Comparison of ENCODE assay signal across 23 cellular contexts in genomic region chrX:153492153-153492454, GRCh38. TPM values are rescaled to one million over a fixed set of nuclear protein-coding genes. Genes with fewer than 3 reads are reported as not detected.
DNase-seq lines count a peak whose midpoint lies in the region; ATAC-seq, FAIRE-seq and TF ChIP-seq lines count a peak whose summit lies in the region.
"Had no signal": no experiment of that assay in that cellular context is flagged by ENCODE, and none has a peak within 500 bp of the region (broad histone marks: within the 10 kb centered on the region; RNA-seq: fewer than 3 reads in every experiment).

No MANE protein-coding gene starts in this region.

- POLR2A ChIA-PET in A673 (lab: Charles Lee; ENCODE audit: low non-redundant PET), result interaction anchor here (0.6 kb wide), 1 partner anchor 27 kb away, joined by 3 read pairs; no protein-coding TSS in a partner anchor
- POLR2A ChIA-PET in endothelial cell of umbilical vein (lab: Charles Lee), result interaction anchor here (0.7 to 1.7 kb wide), 3 partner anchors 15 to 20 kb away, joined by 4 to 12 read pairs (median 7); no protein-coding TSS in a partner anchor
- POLR2A ChIA-PET in T-cell (lab: Charles Lee), result no interaction called here

- dilution Hi-C loops in endothelial cell of umbilical vein (cut with MboI; ENCODE audit: extremely low pct_ligation_motif_present, low sequenced_read_pairs), result no loop called here

- H3K4me1 ChIP-seq in A673 (ENCODE audit: insufficient read depth, low read length, poor library complexity, severe bottlenecking), result peaks cover 39% of the 10 kb centered on the region
- H3K4me1 ChIP-seq in BLaER1 treated with 17β-estradiol and CSF1 and Interleukin-3, amounts not matched to agents 10 nM and 100 nM, result peaks cover 36 to 94% (median 92%) of the 10 kb centered on the region in 10 experiments
- peaks cover 55% of the 10 kb centered on the region for H3K4me1 ChIP-seq in endothelial cell of umbilical vein (ENCODE audit: control insufficient read depth, extremely low read depth, insufficient read depth, low read length)
- no peaks in the 10 kb centered on the region for H3K4me1 ChIP-seq in small intestine (ENCODE audit: control insufficient read depth in 2 of 2, insufficient read depth in 1 of 2, low read depth in 1 of 2, low read length in 1 of 2)

- no peak for TF ChIP-seq POLR2A in endothelial cell of umbilical vein (IDR thresholded peaks at IDR 0.05; ENCODE audit: low read depth, low read length)

- WGBS in small intestine, 3 donors, result 13 to 51% (median 43%) methylated on average over 4 to 8 of the region's 8 CpGs

- no peaks in the 10 kb centered on the region for H3K36me3 Mint-ChIP-seq in T-cell

- H4K20me1 ChIP-seq in BLaER1 treated with 17β-estradiol and CSF1 and Interleukin-3, amounts not matched to agents 10 nM and 100 nM, result peaks cover 0 to 75% (median 0%) of the 10 kb centered on the region in 11 experiments; a peak in 6 of 22 replicates
- H4K20me1 ChIP-seq in endothelial cell of umbilical vein (replicated peaks; ENCODE audit: control insufficient read depth, extremely low read depth, insufficient read depth, low read length), result no peaks in the 10 kb centered on the region

- in situ Hi-C loops in GM13976 (cut with MboI; ENCODE audit: low sequenced_read_pairs, unreplicated experiment), result no loop called here

- H3K9me1 ChIP-seq in endothelial cell of umbilical vein (replicated peaks; ENCODE audit: control insufficient read depth, extremely low read depth, insufficient read depth, low read length), result no peaks in the 10 kb centered on the region

- H3K27me3 Mint-ChIP-seq in T-cell, result peaks cover 2 to 4% of the 10 kb centered on the region in 2 donors
- H3K27me3 Mint-ChIP-seq: CD4-positive, alpha-beta T cell had no signal

- no peaks in the 10 kb centered on the region for H3K4me1 Mint-ChIP-seq in T-cell

- no peaks in the 10 kb centered on the region for H3K27me3 ChIP-seq in A673 (replicated peaks; ENCODE audit: insufficient read depth, low read depth, low read length, poor library complexity)
- peaks cover 0 to 79% (median 52%) of the 10 kb centered on the region in 11 experiments; a peak in 19 of 22 replicates for H3K27me3 ChIP-seq in BLaER1 treated with 17β-estradiol and CSF1 and Interleukin-3, amounts not matched to agents 10 nM and 100 nM
- no peaks in the 10 kb centered on the region for H3K27me3 ChIP-seq in endothelial cell of umbilical vein (ENCODE audit: control insufficient read depth in 2 of 2, insufficient read depth in 2 of 2, low read length in 2 of 2)
- no peaks in the 10 kb centered on the region for H3K27me3 ChIP-seq in small intestine (ENCODE audit: control insufficient read depth in 2 of 2, insufficient read depth in 2 of 2, low read length in 2 of 2)

- H3K9me3 ChIP-seq in A673 (ENCODE audit: low read depth, low read length, poor library complexity, severe bottlenecking) (no peaks in the 10 kb centered on the region), endothelial cell of umbilical vein (replicated peaks; ENCODE audit: control insufficient read depth, insufficient read depth, low read length) (no peaks in the 10 kb centered on the region), small intestine (ENCODE audit: control insufficient read depth, low read depth) (no peaks in the 10 kb centered on the region)
- H3K9me3 ChIP-seq in BLaER1 treated with 17β-estradiol and CSF1 and Interleukin-3, amounts not matched to agents 10 nM and 100 nM (replicated peaks in 1 of 11), result no peaks in the 10 kb centered on the region
- H3K9me3 ChIP-seq: Caco-2 had no signal

- FAIRE-seq in endothelial cell of umbilical vein (lab: Jason Lieb, UNC), result peak; percentile 87
- FAIRE-seq in small intestine (lab: Jason Lieb, UNC), result no peak
- FAIRE-seq: GM12878, HTR-8/SVneo, RCC 7860 had no signal

- no peak for DNase-seq in A673 (ENCODE audit: low spot score)
- no peak for DNase-seq in endothelial cell of umbilical vein (ENCODE audit: low read depth, low spot score)
- DNase-seq in small intestine, result peak; percentile 23
- DNase-seq in T-cell, result no peak
- DNase-seq in GM13976 (ENCODE audit: low spot score), result no peak
- DNase-seq: ACHN; Caco-2; CD4-positive, alpha-beta T cell; HCEC 1CT; NCI-H1092 treated with DMSO at 0.1 percent for 48 hours; NCI-H146; NCI-H2029 treated with DMSO at 0.1 percent for 48 hours; NCI-H446 treated with DMSO at 0.1 percent for 48 hours; NCI-H748 treated with DMSO at 0.1 percent for 48 hours; NK-92 treated with Interleukin-12 subunit alpha and Interleukin-12 subunit beta, amount 100 ng/mL, for 24 hours; SHP77 had no signal

- CTCF ChIA-PET in A673 (lab: Charles Lee), result interaction anchor here (0.7 to 1.8 kb wide), 3 partner anchors 11 to 31 kb away, joined by 3 to 6 read pairs (median 4); partner anchors contain the start of gene HAUS7
- CTCF ChIA-PET in endothelial cell of umbilical vein (lab: Charles Lee), result interaction anchor here (1.4 to 9.4 kb wide), 3 partner anchors 15 to 31 kb away, joined by 7 to 189 read pairs (median 13); partner anchors contain the start of gene HAUS7
- CTCF ChIA-PET in T-cell (lab: Charles Lee), result no interaction called here

- H3K27ac ChIP-seq in A673 (ENCODE audit: low read depth, low read length, poor library complexity, severe bottlenecking) (peak overlapping the region; percentile 76), endothelial cell of umbilical vein (ENCODE audit: insufficient read depth, low read depth, low read length) (peak overlapping the region; percentile 43), small intestine (ENCODE audit: low read depth in 1 of 2, low read length in 1 of 2) (no peak overlapping the region)
- peak overlapping the region in 7 of 11 experiments; percentile 30 to 81 (median 69); a peak in 13 of 22 replicates for H3K27ac ChIP-seq in BLaER1 treated with 17β-estradiol and CSF1 and Interleukin-3, amounts not matched to agents 10 nM and 100 nM

- no peak overlapping the region for H3K4me3 Mint-ChIP-seq in T-cell
- H3K4me3 Mint-ChIP-seq: CD4-positive, alpha-beta T cell; GM23338 had no signal

- ATAC-seq in HG03097 (IDR thresholded peaks at IDR 0.05; ENCODE audit: low FRiP score, unreplicated experiment) (no peak), T-cell (replicated peaks in 1 of 4) (no peak)
- ATAC-seq: GM12878, GM23338 had no signal

- H3K9ac ChIP-seq in BLaER1 treated with 17β-estradiol and CSF1 and Interleukin-3, amounts not matched to agents 10 nM and 100 nM, result peak overlapping the region in 7 of 11 experiments; percentile 47 to 73 (median 60); a peak in 13 of 22 replicates
- H3K9ac ChIP-seq in endothelial cell of umbilical vein (replicated peaks; ENCODE audit: extremely low read depth, insufficient read depth, low read length), result no peak overlapping the region

- H3K36me3 ChIP-seq in A673 (ENCODE audit: insufficient read depth, low read length, poor library complexity, severe bottlenecking), result no peaks in the 10 kb centered on the region
- H3K36me3 ChIP-seq in BLaER1 treated with 17β-estradiol and CSF1 and Interleukin-3, amounts not matched to agents 10 nM and 100 nM, result no peaks in the 10 kb centered on the region
- no peaks in the 10 kb centered on the region for H3K36me3 ChIP-seq in endothelial cell of umbilical vein (ENCODE audit: control insufficient read depth in 2 of 2, extremely low read depth in 1 of 2, insufficient read depth in 2 of 2, low read length in 2 of 2)
- no peaks in the 10 kb centered on the region for H3K36me3 ChIP-seq in small intestine (ENCODE audit: control insufficient read depth in 2 of 2, insufficient read depth in 2 of 2, low read length in 2 of 2)

- no peak for TF ChIP-seq CTCF in A673 (conservative IDR thresholded peaks at IDR 0.05; ENCODE audit: low read depth, low read length)
- TF ChIP-seq CTCF in endothelial cell of umbilical vein (IDR thresholded peaks at IDR 0.05; ENCODE audit: extremely low read depth in 1 of 2, insufficient read depth in 1 of 2, low read depth in 1 of 2, low read length in 2 of 2), result no peak
- no peak for TF ChIP-seq CTCF in GM13976 (IDR thresholded peaks at IDR 0.05; ENCODE audit: borderline replicate concordance, control extremely low read depth, extremely low read depth, insufficient read depth, missing control alignments)

- peak overlapping the region; percentile 50 to 86 (median 76) for H3K4me2 ChIP-seq in BLaER1 treated with 17β-estradiol and CSF1 and Interleukin-3, amounts not matched to agents 10 nM and 100 nM
- H3K4me2 ChIP-seq in endothelial cell of umbilical vein (ENCODE audit: insufficient read depth, low read length), result no peak overlapping the region
- H3K4me2 ChIP-seq: GM23338 had no signal

- H3K9me3 Mint-ChIP-seq in T-cell, result no peaks in the 10 kb centered on the region
- H3K9me3 Mint-ChIP-seq: CD4-positive, alpha-beta T cell; GM23338 had no signal

- intact Hi-C loops in A673 (cut with micrococcal nuclease; ENCODE audit: unreplicated experiment), result no loop called here
- intact Hi-C loops in endothelial cell of umbilical vein (cut with micrococcal nuclease), result no loop called here

- no peak overlapping the region for H3K27ac Mint-ChIP-seq in T-cell
- H3K27ac Mint-ChIP-seq: CD4-positive, alpha-beta T cell; GM23338 had no signal

- no peak overlapping the region for H2AFZ ChIP-seq in endothelial cell of umbilical vein (ENCODE audit: low read depth, low read length)
- H2AFZ ChIP-seq: GM23338 had no signal

- BruUV-seq in A673 (replicated peaks; lab: Mats Ljungman, UMichigan) (no TSS peak), endothelial cell of umbilical vein (replicated peaks; lab: Mats Ljungman, UMichigan) (no TSS peak)

- peaks cover 13% of the 10 kb centered on the region for H3K79me2 ChIP-seq in endothelial cell of umbilical vein (ENCODE audit: control insufficient read depth, insufficient read depth, low read length)

- H3K4me3 ChIP-seq in A673 (ENCODE audit: low read depth, low read length, poor library complexity, severe bottlenecking), result no peak overlapping the region
- peak overlapping the region in 3 of 10 experiments; percentile 7 to 31 (median 13); a peak in 3 of 20 replicates for H3K4me3 ChIP-seq in BLaER1 treated with 17β-estradiol and CSF1 and Interleukin-3, amounts not matched to agents 10 nM and 100 nM
- H3K4me3 ChIP-seq in endothelial cell of umbilical vein (replicated peaks in 1 of 3; ENCODE audit: insufficient read depth in 1 of 3, low read depth in 1 of 3, low read length in 3 of 3), result no peak overlapping the region
- no peak overlapping the region for H3K4me3 ChIP-seq in small intestine (ENCODE audit: low read depth in 1 of 2, low read length in 2 of 2)
- H3K4me3 ChIP-seq: GM12878, GM23338 had no signal

RNA-seq across cellular contexts. Expression of gene BGN, which starts 2.7 kb away (rescaled TPM):
- total RNA-seq in A673 (2021), result 51.8 and 90.9 TPM in 2 replicates
- total RNA-seq in endothelial cell of umbilical vein, result 453 and 479 TPM in 2 replicates
- polyA plus RNA-seq in endothelial cell of umbilical vein, result 879 and 880 TPM in 2 replicates
- 626 and 746 TPM in 2 replicates for polyA plus RNA-seq in endothelial cell of umbilical vein (2011; cell fraction: cytosol; rRNA removed)
- 244 and 299 TPM in 2 replicates for polyA plus RNA-seq in endothelial cell of umbilical vein (2011; cell fraction: nucleus; rRNA removed)
- 316 and 701 TPM in 2 replicates for polyA plus RNA-seq in endothelial cell of umbilical vein (2012)
- 471 and 514 TPM in 2 replicates for polyA minus RNA-seq in endothelial cell of umbilical vein
- polyA minus RNA-seq in endothelial cell of umbilical vein (2011; cell fraction: cytosol; rRNA and poly(A)+ RNA removed), result not detected
- 104 and 164 TPM in 2 replicates for polyA minus RNA-seq in endothelial cell of umbilical vein (2011; cell fraction: nucleus; rRNA and poly(A)+ RNA removed)
- polyA plus RNA-seq in small intestine, result 10 to 100 TPM in 1 of 3 donors, 1 to 10 TPM in 2; 3.1 to 23.2 (median 7.8) TPM
- under 1 TPM in 3 of 5 donors, not detected in 2; 0.25 to 0.70 (median 0.30) TPM for total RNA-seq in T-cell
- total RNA-seq: CD4-positive, alpha-beta T cell; OCI-LY7 had no signal

RNA-seq across cellular contexts. Expression of gene HAUS7, which starts 21.7 kb away (rescaled TPM):
- 75.3 and 82.6 TPM in 2 replicates for total RNA-seq in A673 (2021)
- 30.6 and 46.4 TPM in 2 replicates for total RNA-seq in endothelial cell of umbilical vein
- 31.0 and 33.4 TPM in 2 replicates for polyA plus RNA-seq in endothelial cell of umbilical vein
- 28.1 and 34.5 TPM in 2 replicates for polyA plus RNA-seq in endothelial cell of umbilical vein (2011; cell fraction: cytosol; rRNA removed)
- 76.6 and 103 TPM in 2 replicates for polyA plus RNA-seq in endothelial cell of umbilical vein (2011; cell fraction: nucleus; rRNA removed)
- polyA plus RNA-seq in endothelial cell of umbilical vein (2012), result 23.4 and 27.4 TPM in 2 replicates
- 16.4 and 29.5 TPM in 2 replicates for polyA minus RNA-seq in endothelial cell of umbilical vein
- 34.5 TPM for polyA minus RNA-seq in endothelial cell of umbilical vein (2011; cell fraction: cytosol; rRNA and poly(A)+ RNA removed)
- 10.4 and 11.6 TPM in 2 replicates for polyA minus RNA-seq in endothelial cell of umbilical vein (2011; cell fraction: nucleus; rRNA and poly(A)+ RNA removed)
- 10 to 100 TPM; 22.4 to 30.8 (median 25.9) TPM for polyA plus RNA-seq in small intestine
- total RNA-seq in T-cell, result 10 to 100 TPM; 30.7 to 58.4 (median 48.6) TPM

RNA-seq across cellular contexts. Expression of gene ATP2B3, which starts 25.3 kb away (rescaled TPM):
- total RNA-seq in A673 (2021) (0.11 and 0.42 TPM in 2 replicates), endothelial cell of umbilical vein (0.07 and 0.16 TPM in 2 replicates), T-cell (under 1 TPM in 1 of 5 donors, not detected in 4; 0.13 TPM)
- polyA plus RNA-seq in endothelial cell of umbilical vein (0.01 and 0.02 TPM in 2 replicates), small intestine (under 1 TPM in 1 of 3 donors, not detected in 2; 0.36 TPM)
- 0.01 TPM in 1 of 2 replicates, not detected in the other for polyA plus RNA-seq in endothelial cell of umbilical vein (2011; cell fraction: cytosol; rRNA removed)
- polyA plus RNA-seq in endothelial cell of umbilical vein (2011; cell fraction: nucleus; rRNA removed), result 0.33 and 0.48 TPM in 2 replicates
- polyA plus RNA-seq in endothelial cell of umbilical vein (2012), result not detected in 2 replicates
- polyA minus RNA-seq in endothelial cell of umbilical vein, result not detected in 2 replicates
- not detected for polyA minus RNA-seq in endothelial cell of umbilical vein (2011; cell fraction: cytosol; rRNA and poly(A)+ RNA removed)
- 0.24 TPM in 1 of 2 replicates, not detected in the other for polyA minus RNA-seq in endothelial cell of umbilical vein (2011; cell fraction: nucleus; rRNA and poly(A)+ RNA removed)
- total RNA-seq: Caco-2; CD4-positive, alpha-beta T cell; GM12878; OCI-LY7 had no signal
- polyA plus RNA-seq: GM23338 had no signal

RNA-seq across cellular contexts. Expression of gene TREX2, which starts 46.2 kb away (rescaled TPM):
- total RNA-seq in A673 (2021) (0.77 and 2.1 TPM in 2 replicates), endothelial cell of umbilical vein (0.82 and 1.9 TPM in 2 replicates), T-cell (1 to 10 TPM; 2.4 to 6.3 (median 5.4) TPM)
- polyA plus RNA-seq in endothelial cell of umbilical vein (0.99 and 1.9 TPM in 2 replicates), small intestine (under 1 TPM in 2 of 3 donors, not detected in 1; 0.45 to 0.81 TPM)
- 0.09 and 0.23 TPM in 2 replicates for polyA plus RNA-seq in endothelial cell of umbilical vein (2011; cell fraction: cytosol; rRNA removed)
- polyA plus RNA-seq in endothelial cell of umbilical vein (2011; cell fraction: nucleus; rRNA removed), result 3.0 TPM in 2 replicates
- polyA plus RNA-seq in endothelial cell of umbilical vein (2012), result 0.25 TPM in 1 of 2 replicates, not detected in the other
- polyA minus RNA-seq in endothelial cell of umbilical vein, result 0.32 and 0.36 TPM in 2 replicates
- polyA minus RNA-seq in endothelial cell of umbilical vein (2011; cell fraction: cytosol; rRNA and poly(A)+ RNA removed), result not detected
- polyA minus RNA-seq in endothelial cell of umbilical vein (2011; cell fraction: nucleus; rRNA and poly(A)+ RNA removed), result 0.63 and 0.96 TPM in 2 replicates

Comparison
In these comparisons a context has a peak if more than half of its experiments do, and no peak if none do; other contexts are left out.
1. H3K27ac ChIP-seq: peak in A673 (single experiment), BLaER1 treated with 17β-estradiol and CSF1 and Interleukin-3, amounts not matched to agents 10 nM and 100 nM (7 of 11) and endothelial cell of umbilical vein (single experiment); none in small intestine (0 of 2).
2. RNA of gene BGN, which starts 2.7 kb away (total RNA-seq): 453 to 479 TPM in endothelial cell of umbilical vein and 51.8 to 90.9 TPM in A673; 0.25 to 0.70 TPM in T-cell; every median in the first group is over 10 times any median in the second.
3. CTCF ChIA-PET loops: an anchor here in A673 (0.7 to 1.8 kb wide) and endothelial cell of umbilical vein (1.4 to 9.4 kb wide); none called in T-cell.
4. POLR2A ChIA-PET loops: an anchor here in A673 (0.6 kb wide) and endothelial cell of umbilical vein (0.7 to 1.7 kb wide); none called in T-cell.